In genomic region chr3:195889843-195890407, GRCh38 we compare ENCODE assay signal across 1 cellular context.
TF ChIP-seq lines count a peak whose summit lies in the region.

No MANE protein-coding gene starts in this region.

TF ChIP-seq in IMR-90, 13 proteins besides CTCF, POLR2A, EP300 and RAD21:
- no peak for TF ChIP-seq CEBPB (IDR thresholded peaks at IDR 0.05; ENCODE audit: low read depth, low read length)
- TF ChIP-seq MXI1 (IDR thresholded peaks at IDR 0.05; ENCODE audit: borderline replicate concordance, low read depth, low read length) = no peak
- no peak for TF ChIP-seq SMC3 (IDR thresholded peaks at IDR 0.05; ENCODE audit: low read depth, low read length)
- TF ChIP-seq, protein P1, sequence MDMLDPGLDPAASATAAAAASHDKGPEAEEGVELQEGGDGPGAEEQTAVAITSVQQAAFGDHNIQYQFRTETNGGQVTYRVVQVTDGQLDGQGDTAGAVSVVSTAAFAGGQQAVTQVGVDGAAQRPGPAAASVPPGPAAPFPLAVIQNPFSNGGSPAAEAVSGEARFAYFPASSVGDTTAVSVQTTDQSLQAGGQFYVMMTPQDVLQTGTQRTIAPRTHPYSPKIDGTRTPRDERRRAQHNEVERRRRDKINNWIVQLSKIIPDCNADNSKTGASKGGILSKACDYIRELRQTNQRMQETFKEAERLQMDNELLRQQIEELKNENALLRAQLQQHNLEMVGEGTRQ (IDR thresholded peaks at IDR 0.05; ENCODE audit: low read depth, low read length) = no peak
- TF ChIP-seq MAFK (IDR thresholded peaks at IDR 0.05; ENCODE audit: low read depth, low read length) = no peak
- TF ChIP-seq RCOR1 (IDR thresholded peaks at IDR 0.05; ENCODE audit: insufficient replicate concordance, low read length) = no peak
- no peak for TF ChIP-seq NFE2L2 (IDR thresholded peaks at IDR 0.05; ENCODE audit: low read depth, low read length)
- TF ChIP-seq RFX5 (IDR thresholded peaks at IDR 0.05; ENCODE audit: low read depth, low read length) = no peak
- TF ChIP-seq FOS (IDR thresholded peaks at IDR 0.05; ENCODE audit: low read depth, low read length) = no peak
- TF ChIP-seq BHLHE40 (IDR thresholded peaks at IDR 0.05; ENCODE audit: low read depth, low read length) = no peak
- TF ChIP-seq CHD1 (IDR thresholded peaks at IDR 0.05; ENCODE audit: low read depth, low read length) = no peak
TF ChIP-seq in IMR-90: peak in this region for 0.
